8 cellular contexts compared by ENCODE assay signal in genomic region chr6:26312501-26313390, GRCh38. TPM values are rescaled to one million over a fixed set of nuclear protein-coding genes. Genes with fewer than 3 reads are reported as not detected.
DNase-seq lines count a peak whose midpoint lies in the region; ATAC-seq and TF ChIP-seq lines count a peak whose summit lies in the region.

No MANE protein-coding gene starts in this region.

- POLR2A ChIA-PET in activated CD8-positive, alpha-beta T cell treated with anti-CD3 and anti-CD28 coated beads for 36 hours (lab: Charles Lee): interaction anchor here (0.6 to 2.5 kb wide), 6 partner anchors 10 to 79 kb away, joined by 3 to 11 read pairs (median 4); a partner anchor contains a TSS

- H3K56ac ChIP-seq in mesendoderm (ENCODE audit: low read length): peak overlapping the region; percentile 68

- H3K9me3 Mint-ChIP-seq in activated CD8-positive, alpha-beta T cell treated with anti-CD3 and anti-CD28 coated beads for 36 hours: no peaks in the 10 kb centered on the region

- peaks cover 2% of the 10 kb centered on the region for H3K36me3 Mint-ChIP-seq in activated CD8-positive, alpha-beta T cell treated with anti-CD3 and anti-CD28 coated beads for 36 hours (ENCODE audit: low read depth)

- peak overlapping the region; percentile 50 for H3K4me3 ChIP-seq in GM12875 (ENCODE audit: low read depth, low read length)
- peak overlapping the region; percentile 82 for H3K4me3 ChIP-seq in mesendoderm (ENCODE audit: low read length)

- H3K79me2 ChIP-seq in mesendoderm (ENCODE audit: control insufficient read depth, insufficient read depth, low read length): no peaks in the 10 kb centered on the region

- no peak overlapping the region for H2BK120ac ChIP-seq in mesendoderm (ENCODE audit: low read depth, low read length)

- H2BK15ac ChIP-seq in mesendoderm (replicated peaks; ENCODE audit: low read depth): no peak overlapping the region

- H3K27me3 Mint-ChIP-seq in activated CD8-positive, alpha-beta T cell treated with anti-CD3 and anti-CD28 coated beads for 36 hours: no peaks in the 10 kb centered on the region

- no peak overlapping the region for H3K23ac ChIP-seq in mesendoderm (ENCODE audit: low read length)

- DNase-seq in NCI-H748 treated with DMSO at 0.1 percent for 48 hours (lab: John Stamatoyannopoulos, UW): peak; percentile 93
- DNase-seq in activated CD8-positive, alpha-beta T cell treated with anti-CD3 and anti-CD28 coated beads for 36 hours: peak; percentile 92
- peak; percentile 80 for DNase-seq in effector CD4-positive, alpha-beta T cell
- peak; percentile 99 for DNase-seq in mesendoderm
- peak; percentile 64 for DNase-seq in stimulated activated CD8-positive, alpha-beta memory T cell treated with anti-CD3 and anti-CD28 coated beads, Interleukin-12 subunit alpha, Interleukin-12 subunit beta, amount 100 ng/mL, for 4 hours (ENCODE audit: low read depth)

- H3K27ac Mint-ChIP-seq in activated CD8-positive, alpha-beta T cell treated with anti-CD3 and anti-CD28 coated beads for 36 hours: peak overlapping the region; percentile 93

- CTCF ChIA-PET in activated CD8-positive, alpha-beta T cell treated with anti-CD3 and anti-CD28 coated beads for 36 hours (lab: Charles Lee): interaction anchor here (2.1 kb wide), 1 partner anchor 10 kb away, joined by 10 read pairs; no protein-coding TSS in a partner anchor

- H3K79me1 ChIP-seq in mesendoderm (ENCODE audit: low read length): no peaks in the 10 kb centered on the region

- H3K27me3 ChIP-seq in mesendoderm (ENCODE audit: insufficient read depth, low read length, poor library complexity): no peaks in the 10 kb centered on the region

- H3K9ac ChIP-seq in mesendoderm (ENCODE audit: low read length): peak overlapping the region; percentile 64

- H3K36me3 ChIP-seq in mesendoderm (ENCODE audit: control insufficient read depth, insufficient read depth, low read length): no peaks in the 10 kb centered on the region

- no CpG with 5 or more reads among the region's 34 CpGs for WGBS in mesendoderm (ENCODE audit: extremely low coverage, insufficient coverage, low lambda C conversion rate)

- no peak overlapping the region for H3K18ac ChIP-seq in mesendoderm (ENCODE audit: low read length)

- no peaks in the 10 kb centered on the region for H3K4me1 ChIP-seq in mesendoderm (ENCODE audit: control insufficient read depth, low read depth, low read length)

- H2BK5ac ChIP-seq in mesendoderm (ENCODE audit: low read length): no peak overlapping the region

- no peak overlapping the region for H3K27ac ChIP-seq in mesendoderm (ENCODE audit: low read depth, low read length)

- H3K4me3 Mint-ChIP-seq in activated CD8-positive, alpha-beta T cell treated with anti-CD3 and anti-CD28 coated beads for 36 hours: peak overlapping the region; percentile 84

- no peak overlapping the region for H2AK5ac ChIP-seq in mesendoderm (ENCODE audit: low read length)

- peak overlapping the region; percentile 61 for H3K4me2 ChIP-seq in mesendoderm (ENCODE audit: low read length)

- H4K8ac ChIP-seq in mesendoderm (ENCODE audit: low read depth, low read length): no peak overlapping the region

- no peak overlapping the region for H4K5ac ChIP-seq in mesendoderm (ENCODE audit: low read length)

- ATAC-seq in HG03378 (IDR thresholded peaks at IDR 0.05; ENCODE audit: unreplicated experiment) (peak; percentile 33), HG03135 (IDR thresholded peaks at IDR 0.05; ENCODE audit: unreplicated experiment) (no peak)
- peak; percentile 74 for ATAC-seq in activated CD8-positive, alpha-beta T cell treated with anti-CD3 and anti-CD28 coated beads for 36 hours

- no peak for TF ChIP-seq CTCF in GM12875 (IDR thresholded peaks at IDR 0.05; ENCODE audit: borderline replicate concordance, insufficient read depth, low read depth, low read length)
- no peak for TF ChIP-seq CTCF in activated CD8-positive, alpha-beta T cell treated with anti-CD3 and anti-CD28 coated beads for 36 hours (IDR thresholded peaks at IDR 0.05)

- peaks cover 33% of the 10 kb centered on the region for H3K4me1 Mint-ChIP-seq in activated CD8-positive, alpha-beta T cell treated with anti-CD3 and anti-CD28 coated beads for 36 hours (ENCODE audit: low read depth)

- intact Hi-C loops in activated CD8-positive, alpha-beta T cell treated with anti-CD3 and anti-CD28 coated beads for 36 hours (cut with micrococcal nuclease): loop anchor here (2.0 to 5.0 kb wide), 3 partner anchors 28 to 240 kb away; a partner anchor contains a TSS

- H3K4ac ChIP-seq in mesendoderm (ENCODE audit: low read depth, low read length): no peak overlapping the region

RNA-seq across cellular contexts. Expression of gene BTN3A2, which starts 52.3 kb away (rescaled TPM):
- total RNA-seq in activated CD8-positive, alpha-beta T cell treated with anti-CD3 and anti-CD28 coated beads for 36 hours: 10 to 100 TPM; 58.4 to 63.5 TPM
- polyA plus RNA-seq in mesendoderm (2013, experiment 1 of 2): 0.49 TPM
- polyA plus RNA-seq in mesendoderm (2013, experiment 2 of 2): 0.52 TPM
